1 cellular context compared by ENCODE assay signal in genomic region chr4:142567199-142567598, GRCh38.
TF ChIP-seq lines count a peak whose summit lies in the region.

No MANE protein-coding gene starts in this region.

TF ChIP-seq in HepG2, 621 proteins besides CTCF, POLR2A, EP300 and RAD21 (continued from another document):
- TF ChIP-seq ZNF609 (CRISPR knock-in tag; IDR thresholded peaks at IDR 0.05; ENCODE audit: borderline replicate concordance) (no peak), ZNF773 (CRISPR knock-in tag; IDR thresholded peaks at IDR 0.05; ENCODE audit: borderline replicate concordance) (no peak), KLF16 (CRISPR knock-in tag; IDR thresholded peaks at IDR 0.05) (no peak), ZFP90 (CRISPR knock-in tag; IDR thresholded peaks at IDR 0.05; ENCODE audit: borderline replicate concordance) (no peak), ZNF143 (CRISPR knock-in tag; IDR thresholded peaks at IDR 0.05) (no peak), TCF7L2 (IDR thresholded peaks at IDR 0.05; ENCODE audit: low read depth, low read length) (no peak), AKAP8 (CRISPR knock-in tag; IDR thresholded peaks at IDR 0.05) (no peak), RXRA (CRISPR knock-in tag; IDR thresholded peaks at IDR 0.05) (no peak), CBX1 (IDR thresholded peaks at IDR 0.05; ENCODE audit: low read depth) (no peak), TCF7 (IDR thresholded peaks at IDR 0.05; ENCODE audit: low read depth) (no peak), RXRB (CRISPR knock-in tag; IDR thresholded peaks at IDR 0.05; ENCODE audit: borderline replicate concordance) (no peak), ZNF510 (CRISPR knock-in tag; IDR thresholded peaks at IDR 0.05; ENCODE audit: low read depth) (no peak)
- TF ChIP-seq, protein P1, sequence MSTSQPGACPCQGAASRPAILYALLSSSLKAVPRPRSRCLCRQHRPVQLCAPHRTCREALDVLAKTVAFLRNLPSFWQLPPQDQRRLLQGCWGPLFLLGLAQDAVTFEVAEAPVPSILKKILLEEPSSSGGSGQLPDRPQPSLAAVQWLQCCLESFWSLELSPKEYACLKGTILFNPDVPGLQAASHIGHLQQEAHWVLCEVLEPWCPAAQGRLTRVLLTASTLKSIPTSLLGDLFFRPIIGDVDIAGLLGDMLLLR (CRISPR knock-in tag; IDR thresholded peaks at IDR 0.05), result no peak
- TF ChIP-seq, protein P2, sequence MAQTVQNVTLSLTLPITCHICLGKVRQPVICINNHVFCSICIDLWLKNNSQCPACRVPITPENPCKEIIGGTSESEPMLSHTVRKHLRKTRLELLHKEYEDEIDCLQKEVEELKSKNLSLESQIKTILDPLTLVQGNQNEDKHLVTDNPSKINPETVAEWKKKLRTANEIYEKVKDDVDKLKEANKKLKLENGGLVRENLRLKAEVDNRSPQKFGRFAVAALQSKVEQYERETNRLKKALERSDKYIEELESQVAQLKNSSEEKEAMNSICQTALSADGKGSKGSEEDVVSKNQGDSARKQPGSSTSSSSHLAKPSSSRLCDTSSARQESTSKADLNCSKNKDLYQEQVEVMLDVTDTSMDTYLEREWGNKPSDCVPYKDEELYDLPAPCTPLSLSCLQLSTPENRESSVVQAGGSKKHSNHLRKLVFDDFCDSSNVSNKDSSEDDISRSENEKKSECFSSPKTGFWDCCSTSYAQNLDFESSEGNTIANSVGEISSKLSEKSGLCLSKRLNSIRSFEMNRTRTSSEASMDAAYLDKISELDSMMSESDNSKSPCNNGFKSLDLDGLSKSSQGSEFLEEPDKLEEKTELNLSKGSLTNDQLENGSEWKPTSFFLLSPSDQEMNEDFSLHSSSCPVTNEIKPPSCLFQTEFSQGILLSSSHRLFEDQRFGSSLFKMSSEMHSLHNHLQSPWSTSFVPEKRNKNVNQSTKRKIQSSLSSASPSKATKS (CRISPR knock-in tag; IDR thresholded peaks at IDR 0.05), result no peak
TF ChIP-seq in HepG2: peak in this region for 0.
